14 cellular contexts compared by ENCODE assay signal in genomic region chr6:6825153-6825847, GRCh38.
A peak's percentile ranks its signal among the peaks of the same experiment; 100 is the strongest.
DNase-seq lines count a peak whose midpoint lies in the region; ATAC-seq, FAIRE-seq and TF ChIP-seq lines count a peak whose summit lies in the region.
"Had no signal": no experiment of that assay in that cellular context is flagged by ENCODE, and none has a peak within 500 bp of the region (broad histone marks: within the 10 kb centered on the region; RNA-seq: fewer than 3 reads in every experiment).

No MANE protein-coding gene starts in this region.

- peak; percentile 98 for TF ChIP-seq EP300 in Ishikawa (IDR thresholded peaks at IDR 0.05; ENCODE audit: borderline replicate concordance)

- ATAC-seq in GM21423 (IDR thresholded peaks at IDR 0.05; ENCODE audit: unreplicated experiment), result no peak
- no peak for ATAC-seq in GM21360 (IDR thresholded peaks at IDR 0.05; ENCODE audit: unreplicated experiment)
- no peak for ATAC-seq in HG02852 (IDR thresholded peaks at IDR 0.05; ENCODE audit: unreplicated experiment)

- TF ChIP-seq CTCF in esophagus squamous epithelium (IDR thresholded peaks at IDR 0.05), result no peak
- TF ChIP-seq CTCF in brain microvascular endothelial cell (IDR thresholded peaks at IDR 0.05; ENCODE audit: low read depth, low read length, missing control alignments), result no peak

- FAIRE-seq in small intestine (lab: Jason Lieb, UNC), result no peak
- FAIRE-seq: GM12878 had no signal

- intact Hi-C loops in esophagus squamous epithelium (cut with DNase I), result no loop called here

- H3K9me3 ChIP-seq in esophagus squamous epithelium (no peaks in the 10 kb centered on the region), small intestine (ENCODE audit: control insufficient read depth, low read depth) (no peaks in the 10 kb centered on the region)
- H3K9me3 ChIP-seq: sigmoid colon, thyroid gland had no signal

- in situ Hi-C loops in brain microvascular endothelial cell (cut with HindIII; ENCODE audit: low pct_ligation_motif_present, low sequenced_read_pairs), result no loop called here

- TF ChIP-seq POLR2A in esophagus squamous epithelium (IDR thresholded peaks at IDR 0.05), result peak in 1 of 4 donors; percentile 40

- peaks cover 34 to 69% (median 35%) of the 10 kb centered on the region in 3 donors for H3K4me1 ChIP-seq in esophagus squamous epithelium
- peaks cover 4 to 19% of the 10 kb centered on the region in 2 donors for H3K4me1 ChIP-seq in small intestine (ENCODE audit: control insufficient read depth in 2 of 2, insufficient read depth in 1 of 2, low read depth in 1 of 2, low read length in 1 of 2)

- H3K27me3 ChIP-seq in esophagus squamous epithelium, result no peaks in the 10 kb centered on the region
- no peaks in the 10 kb centered on the region for H3K27me3 ChIP-seq in small intestine (ENCODE audit: control insufficient read depth in 2 of 2, insufficient read depth in 2 of 2, low read length in 2 of 2)
- no peaks in the 10 kb centered on the region for H3K27me3 ChIP-seq in brain microvascular endothelial cell (replicated peaks)
- H3K27me3 ChIP-seq: sigmoid colon, thyroid gland had no signal

- H3K4me3 ChIP-seq in esophagus squamous epithelium, result no peak overlapping the region
- H3K4me3 ChIP-seq in small intestine (ENCODE audit: low read depth in 1 of 2, low read length in 2 of 2), result no peak overlapping the region
- no peak overlapping the region for H3K4me3 ChIP-seq in brain microvascular endothelial cell (ENCODE audit: low read depth, low read length)
- H3K4me3 ChIP-seq: GM12878, sigmoid colon, thyroid gland had no signal

- 30 to 48% methylated on average over 5 to 10 of the region's 11 CpGs for WGBS in esophagus squamous epithelium, 2 donors
- WGBS in small intestine, 3 donors, result 38 to 58% (median 40%) methylated on average over 11 of the region's 11 CpGs

- peak; percentile 37; the same call in 1 of the 2 replicates for TF ChIP-seq RAD21 in Ishikawa (IDR thresholded peaks at IDR 0.05; ENCODE audit: low read depth)

- H3K27ac ChIP-seq in esophagus squamous epithelium (peak overlapping the region; percentile 83 to 89 (median 86)), small intestine (ENCODE audit: low read depth in 1 of 2, low read length in 1 of 2) (peak overlapping the region; percentile 30 to 42), brain microvascular endothelial cell (no peak overlapping the region)

- DNase-seq in NCI-H69 (lab: John Stamatoyannopoulos, UW) (peak; percentile 56), esophagus squamous epithelium (lab: John Stamatoyannopoulos, UW) (no peak), small intestine (peak; percentile 87), brain microvascular endothelial cell (no peak)
- DNase-seq: activated CD4-positive, alpha-beta T cell treated with anti-CD3 and anti-CD28 coated beads, Interleukin-2, amount 50 U/mL, for 48 hours; central memory CD4-positive, alpha-beta T cell; immature natural killer cell; sigmoid colon had no signal

- H3K36me3 ChIP-seq in esophagus squamous epithelium, result no peaks in the 10 kb centered on the region
- no peaks in the 10 kb centered on the region for H3K36me3 ChIP-seq in small intestine (ENCODE audit: control insufficient read depth in 2 of 2, insufficient read depth in 2 of 2, low read length in 2 of 2)
- H3K36me3 ChIP-seq in brain microvascular endothelial cell (replicated peaks), result no peaks in the 10 kb centered on the region
- H3K36me3 ChIP-seq: sigmoid colon, thyroid gland had no signal

TF ChIP-seq in Ishikawa, 13 proteins besides CTCF, POLR2A, EP300 and RAD21:
- peak; percentile 93 for TF ChIP-seq NFIC (IDR thresholded peaks at IDR 0.05)
- peak; percentile 69; the same call in 1 of the 2 replicates for TF ChIP-seq YY1 (IDR thresholded peaks at IDR 0.05; ENCODE audit: low read depth)
- peak; percentile 74 for TF ChIP-seq EGR1 (IDR thresholded peaks at IDR 0.05)
- TF ChIP-seq TAF1 (IDR thresholded peaks at IDR 0.05; ENCODE audit: low read depth), result peak; percentile 56; the same call in 1 of the 2 replicates
- no peak for TF ChIP-seq CREB1 (IDR thresholded peaks at IDR 0.05; ENCODE audit: low read depth)
- TF ChIP-seq ZBTB7A (IDR thresholded peaks at IDR 0.05; ENCODE audit: low read depth), result peak; percentile 17; the same call in 1 of the 2 replicates
- TF ChIP-seq FOXM1 (IDR thresholded peaks at IDR 0.05; ENCODE audit: borderline replicate concordance, low read depth), result peak; percentile 97
- TF ChIP-seq REST (IDR thresholded peaks at IDR 0.05; ENCODE audit: low read depth), result peak; percentile 22; the same call in 1 of the 2 replicates
- TF ChIP-seq TEAD4 (IDR thresholded peaks at IDR 0.05), result peak; percentile 84
- peak; percentile 99 for TF ChIP-seq TCF12 (IDR thresholded peaks at IDR 0.05; ENCODE audit: low read depth)
- peak; percentile 81 for TF ChIP-seq CEBPB (IDR thresholded peaks at IDR 0.05)
- TF ChIP-seq USF1 (IDR thresholded peaks at IDR 0.05), result peak; percentile 52
- TF ChIP-seq MAX (IDR thresholded peaks at IDR 0.05), result peak; percentile 61

Comparison
In these comparisons a context has a peak if more than half of its experiments do, and no peak if none do; other contexts are left out.
1. DNase-seq: peak in NCI-H69 (single experiment) and small intestine (single experiment); none in esophagus squamous epithelium (single experiment) and brain microvascular endothelial cell (single experiment).